1 cellular context compared by ENCODE assay signal in genomic region chr16:720990-721764, GRCh38.
TF ChIP-seq lines count a peak whose summit lies in the region.

TSS of gene ANTKMT (plus strand) at chr16:721146. CDS start at chr16:721275, 129 bp downstream.

TF ChIP-seq in GM12878, 131 proteins besides CTCF, POLR2A, EP300 and RAD21 (continued from another document and continues in another):
- TF ChIP-seq CEBPZ (IDR thresholded peaks at IDR 0.05; ENCODE audit: low read depth, low read length) (no peak), PRDM15 (CRISPR knock-in tag; IDR thresholded peaks at IDR 0.05) (no peak), ZNF217 (IDR thresholded peaks at IDR 0.05) (peak; percentile 84; the same call in 1 of the 2 replicates), SPI1 (IDR thresholded peaks at IDR 0.05; ENCODE audit: borderline replicate concordance, insufficient read depth, low read depth, low read length) (no peak), SIX5 (IDR thresholded peaks at IDR 0.05; ENCODE audit: low read depth, low read length, severe bottlenecking) (peak; percentile 39), NRF1 (conservative IDR thresholded peaks at IDR 0.05; ENCODE audit: low read depth, low read length) (peak; percentile 28; the same call in 1 of the 2 replicates), ZBED1 (IDR thresholded peaks at IDR 0.05; ENCODE audit: borderline replicate concordance) (no peak), CBFB (IDR thresholded peaks at IDR 0.05; ENCODE audit: low read depth) (no peak), BCL11A (IDR thresholded peaks at IDR 0.05; ENCODE audit: low read depth, low read length) (no peak), USF1 (IDR thresholded peaks at IDR 0.05; ENCODE audit: borderline replicate concordance, extremely low read length, insufficient read depth, low read depth, low read length) (no peak), PAX8 (IDR thresholded peaks at IDR 0.05) (no peak), BCL3 (IDR thresholded peaks at IDR 0.05; ENCODE audit: borderline replicate concordance, insufficient read depth, low read depth, low read length, poor library complexity, severe bottlenecking) (peak; percentile 2), NFIC (IDR thresholded peaks at IDR 0.05; ENCODE audit: low read depth, low read length) (no peak), MYB (IDR thresholded peaks at IDR 0.05; ENCODE audit: borderline replicate concordance, low read depth, low read length) (no peak), ZNF622 (IDR thresholded peaks at IDR 0.05) (no peak), PAX5 (IDR thresholded peaks at IDR 0.05; ENCODE audit: borderline replicate concordance, low read depth, low read length) (no peak), MAX (IDR thresholded peaks at IDR 0.05; ENCODE audit: low read depth, low read length) (no peak; the same call in 1 of the 2 replicates), CHD2 (IDR thresholded peaks at IDR 0.05; ENCODE audit: borderline replicate concordance, low read depth, low read length) (no peak), STAT3 (IDR thresholded peaks at IDR 0.05; ENCODE audit: low read depth, low read length) (no peak), BMI1 (IDR thresholded peaks at IDR 0.05; ENCODE audit: borderline replicate concordance) (no peak), LARP7 (IDR thresholded peaks at IDR 0.05) (peak; percentile 96), RUNX3 (IDR thresholded peaks at IDR 0.05; ENCODE audit: low read length) (peak; percentile 79), MXI1 (IDR thresholded peaks at IDR 0.05; ENCODE audit: low read depth, low read length) (peak; percentile 77; the same call in 1 of the 2 replicates), CREM (IDR thresholded peaks at IDR 0.05; ENCODE audit: low read depth) (no peak; the same call in 1 of the 2 replicates), TBL1XR1 (IDR thresholded peaks at IDR 0.05; ENCODE audit: low read depth, low read length) (no peak), STAT1 (conservative IDR thresholded peaks at IDR 0.05) (peak; percentile 88), KDM1A (IDR thresholded peaks at IDR 0.05; ENCODE audit: borderline replicate concordance) (no peak), ATF7 (IDR thresholded peaks at IDR 0.05; ENCODE audit: low read depth) (no peak), SUZ12 (IDR thresholded peaks at IDR 0.05; ENCODE audit: unreplicated experiment) (no peak), SP1 (IDR thresholded peaks at IDR 0.05; ENCODE audit: low read depth, low read length) (no peak), ELK1 (IDR thresholded peaks at IDR 0.05; ENCODE audit: low read depth, low read length) (0 out of 2 replicates have a peak, but pooled peaks have one; percentile 34), FOS (IDR thresholded peaks at IDR 0.05; ENCODE audit: borderline replicate concordance, extremely low read depth, insufficient read length) (no peak), IRF4 (IDR thresholded peaks at IDR 0.05; ENCODE audit: low read depth, low read length) (no peak), EGR1 (IDR thresholded peaks at IDR 0.05; ENCODE audit: borderline replicate concordance in 1 of 2, low read depth in 2 of 2, low read length in 2 of 2) (no peak), HDAC2 (IDR thresholded peaks at IDR 0.05) (no peak), RBBP5 (conservative IDR thresholded peaks at IDR 0.05) (no peak), E2F4 (IDR thresholded peaks at IDR 0.05; ENCODE audit: low read depth, low read length) (no peak), FOXK2 (IDR thresholded peaks at IDR 0.05) (no peak), GABPA (IDR thresholded peaks at IDR 0.05; ENCODE audit: low read depth) (no peak; the same call in 1 of the 2 replicates), TARDBP (IDR thresholded peaks at IDR 0.05; ENCODE audit: borderline replicate concordance) (0 out of 2 replicates have a peak, but pooled peaks have one; percentile 43), ZNF592 (IDR thresholded peaks at IDR 0.05) (peak; percentile 48; the same call in 1 of the 2 replicates), SREBF1 (IDR thresholded peaks at IDR 0.05; ENCODE audit: low read length) (no peak), ZBTB40 (IDR thresholded peaks at IDR 0.05; ENCODE audit: borderline replicate concordance) (no peak; the same call in 1 of the 2 replicates)
